Comparison of ENCODE assay signal across 1 cellular context in the genomic region with DNA sequence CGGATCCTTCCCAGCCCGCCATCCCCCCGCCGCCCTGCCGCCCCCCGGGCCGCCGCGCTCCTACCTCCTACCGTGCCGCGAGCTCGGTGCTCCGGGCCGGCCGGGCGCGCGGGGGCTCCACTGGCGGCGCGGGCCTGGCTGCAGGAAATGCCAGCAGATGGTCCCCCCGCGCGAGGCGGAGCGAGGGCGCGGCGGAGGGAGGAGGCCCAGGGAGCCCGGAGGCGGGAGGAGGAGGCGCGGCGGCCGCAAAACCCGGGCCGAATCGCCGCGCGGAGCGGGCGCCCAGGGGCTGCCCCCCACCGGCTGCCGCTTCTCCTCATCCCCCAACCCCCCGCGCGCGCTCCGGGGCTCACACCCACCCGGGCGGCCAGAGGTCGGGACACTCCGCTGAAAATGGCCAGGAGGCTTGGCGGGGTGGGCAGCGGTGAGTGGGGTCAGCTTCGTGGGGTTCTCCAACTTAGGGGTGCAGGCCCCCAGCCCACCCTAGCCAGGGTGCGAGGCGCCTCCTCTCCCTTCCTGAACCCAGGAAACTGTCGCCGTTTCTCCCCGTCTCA.
TF ChIP-seq lines count a peak whose summit lies in the region.

TSS of gene OSBPL5 (minus strand) at position 159 of the 554 bp plus-strand sequence. CDS start 36,162 bp downstream, outside the sequence.

TF ChIP-seq in SK-N-SH, 30 proteins besides CTCF, POLR2A, EP300 and RAD21 (continued from another document):
- TF ChIP-seq REST (IDR thresholded peaks at IDR 0.05; ENCODE audit: low read depth, low read length) (no peak), SMC3 (IDR thresholded peaks at IDR 0.05; ENCODE audit: low read depth, low read length) (no peak), GABPA (IDR thresholded peaks at IDR 0.05; ENCODE audit: low read depth) (peak; percentile 11; the same call in 1 of the 2 replicates), TAF1 (IDR thresholded peaks at IDR 0.05; ENCODE audit: borderline replicate concordance, low read depth, low read length) (peak; percentile 68)
